In the genomic region with DNA sequence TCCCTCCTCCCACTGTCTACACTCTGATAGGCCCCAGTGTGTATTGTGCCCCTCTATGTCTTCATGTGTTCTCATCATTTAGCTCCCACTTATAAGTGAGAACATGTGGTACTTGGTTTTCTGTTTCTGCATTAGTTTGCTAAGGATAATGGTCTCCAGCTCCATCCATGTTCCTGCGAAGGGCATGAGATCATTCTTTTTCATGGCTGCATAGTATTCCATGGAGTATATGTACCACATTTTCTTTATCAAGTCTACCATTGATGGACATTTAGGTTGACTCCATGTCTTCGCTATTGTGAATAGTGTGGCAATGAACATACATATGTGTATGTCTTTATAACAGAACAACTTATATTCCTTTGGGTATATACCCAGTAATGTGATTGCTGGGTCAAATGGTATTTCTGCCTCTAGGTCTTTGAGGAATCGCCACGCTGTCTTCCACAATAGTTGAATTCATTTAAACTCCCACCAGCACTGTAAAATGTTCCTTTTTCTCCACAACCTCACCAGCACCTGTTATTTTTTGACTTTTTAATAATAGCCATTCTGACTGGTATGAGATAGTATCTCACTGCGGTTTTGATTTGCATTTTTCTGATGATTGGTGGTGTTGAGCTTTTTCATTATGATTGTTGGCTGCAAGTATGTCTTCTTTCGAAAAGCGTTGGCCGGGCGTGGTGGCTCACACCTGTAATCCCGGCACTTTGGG, we compare ENCODE assay signal across 8 cellular contexts. TPM values are rescaled to one million over a fixed set of nuclear protein-coding genes. Genes with fewer than 3 reads are reported as not detected.
A peak's percentile ranks its signal among the peaks of the same experiment; 100 is the strongest.
DNase-seq lines count a peak whose midpoint lies in the region; ATAC-seq, FAIRE-seq and TF ChIP-seq lines count a peak whose summit lies in the region.
"Not testable (repeated sequence)": the region's sequence is repeated elsewhere in the genome, so short reads cannot be mapped to it uniquely, and the experiment has no call there.

No MANE protein-coding gene starts in this region.

- H2AFZ ChIP-seq in GM23338; K562 (ENCODE audit: low read depth, low read length): not testable (repeated sequence)

- TF ChIP-seq EP300 in K562 (IDR thresholded peaks at IDR 0.05; ENCODE audit: low read length) = not testable (repeated sequence)

- CTCF ChIA-PET in T-cell (lab: Charles Lee) = interaction anchor here in 1 of 2 donors (1.3 kb wide), 1 partner anchor 9 kb away, joined by 3 read pairs; a partner anchor contains a TSS
- CTCF ChIA-PET in activated CD8-positive, alpha-beta memory T cell treated with anti-CD3 and anti-CD28 coated beads, Interleukin-2, amount 10 ng/mL, durations not matched to agents 7 days and 5 days (lab: Charles Lee) = interaction anchor here (0.8 kb wide), 1 partner anchor 9 kb away, joined by 3 read pairs; no protein-coding TSS in a partner anchor
- CTCF ChIA-PET in K562 (lab: Yijun Ruan, JAX; ENCODE audit: low intra/inter-chr PET ratio); naive thymus-derived CD4-positive, alpha-beta T cell (lab: Charles Lee): not testable (repeated sequence)

- H3K4me2 ChIP-seq in GM23338; K562 (ENCODE audit: insufficient read depth, low read length): not testable (repeated sequence)

- not testable (repeated sequence) for ATAC-seq in CD4-positive, CD25-positive, alpha-beta regulatory T cell (ENCODE audit: low read depth in 2 of 2); GM23338; T-cell (replicated peaks in 1 of 4); activated CD8-positive, alpha-beta memory T cell treated with anti-CD3 and anti-CD28 coated beads, Interleukin-2, amount 10 ng/mL, durations not matched to agents 7 days and 5 days; K562; naive thymus-derived CD4-positive, alpha-beta T cell

- DNase-seq in CD4-positive, CD25-positive, alpha-beta regulatory T cell; GM23338 (ENCODE audit: low spot score); T-cell; activated CD8-positive, alpha-beta memory T cell treated with anti-CD3 and anti-CD28 coated beads, Interleukin-2, amount 10 ng/mL, durations not matched to agents 7 days and 5 days; K562 (ENCODE audit: extremely low read depth in 1 of 4, low spot score in 3 of 4); immature natural killer cell; naive thymus-derived CD4-positive, alpha-beta T cell; progenitor cell of endocrine pancreas (ENCODE audit: low spot score, unreplicated experiment): not testable (repeated sequence)

- TF ChIP-seq POLR2A in K562 (conservative IDR thresholded peaks at IDR 0.05) = not testable (repeated sequence)

- not testable (repeated sequence) for H3F3A ChIP-seq in GM23338 (replicated peaks; ENCODE audit: low read depth)

- not testable (repeated sequence) for H3K27ac ChIP-seq in CD4-positive, CD25-positive, alpha-beta regulatory T cell (ENCODE audit: insufficient read depth, low read length, poor library complexity, severe bottlenecking); GM23338 (ENCODE audit: low read depth); K562 (ENCODE audit: extremely low read depth, low read depth, low read length); naive thymus-derived CD4-positive, alpha-beta T cell (ENCODE audit: low read depth, low read length)

- peaks cover 23% of the 10 kb centered on the region for H3K4me1 ChIP-seq in CD4-positive, CD25-positive, alpha-beta regulatory T cell (ENCODE audit: control insufficient read depth, insufficient read depth, low read length, poor library complexity, severe bottlenecking)
- H3K4me1 ChIP-seq in GM23338 (ENCODE audit: insufficient read depth) = peaks cover 12% of the 10 kb centered on the region
- not testable (repeated sequence) for H3K4me1 ChIP-seq in K562 (replicated peaks in 1 of 2; ENCODE audit: control insufficient read depth in 2 of 2, insufficient read depth in 2 of 2, low read length in 2 of 2)
- H3K4me1 ChIP-seq in naive thymus-derived CD4-positive, alpha-beta T cell (ENCODE audit: control insufficient read depth in 2 of 2, insufficient read depth in 2 of 2, low read length in 2 of 2) = peaks cover 15 to 19% of the 10 kb centered on the region in 2 donors

- not testable (repeated sequence) for H3K36me3 ChIP-seq in CD4-positive, CD25-positive, alpha-beta regulatory T cell (ENCODE audit: control insufficient read depth, insufficient read depth, low read length); GM23338 (ENCODE audit: insufficient read depth); K562 (ENCODE audit: control insufficient read depth, insufficient read depth, low read length); naive thymus-derived CD4-positive, alpha-beta T cell (ENCODE audit: control insufficient read depth in 2 of 3, insufficient read depth in 3 of 3, low read length in 3 of 3)

- H3K4me1 Mint-ChIP-seq in CD4-positive, CD25-positive, alpha-beta regulatory T cell = peaks cover 9 to 36% (median 21%) of the 10 kb centered on the region in 4 donors
- peaks cover 11% of the 10 kb centered on the region for H3K4me1 Mint-ChIP-seq in GM23338
- peaks cover 25 to 34% (median 30%) of the 10 kb centered on the region in 3 donors for H3K4me1 Mint-ChIP-seq in T-cell
- peaks cover 26% of the 10 kb centered on the region for H3K4me1 Mint-ChIP-seq in activated CD8-positive, alpha-beta memory T cell treated with anti-CD3 and anti-CD28 coated beads, Interleukin-2, amount 10 ng/mL, durations not matched to agents 7 days and 5 days
- peaks cover 27 to 34% of the 10 kb centered on the region in 2 donors for H3K4me1 Mint-ChIP-seq in immature natural killer cell
- H3K4me1 Mint-ChIP-seq in naive thymus-derived CD4-positive, alpha-beta T cell = peaks cover 0 to 34% (median 31%) of the 10 kb centered on the region in 7 donors
- peaks cover 13% of the 10 kb centered on the region for H3K4me1 Mint-ChIP-seq in progenitor cell of endocrine pancreas (ENCODE audit: low read depth)

- H3K4me3 Mint-ChIP-seq in CD4-positive, CD25-positive, alpha-beta regulatory T cell = peak overlapping the region; percentile 63 to 97 (median 70)
- H3K4me3 Mint-ChIP-seq in GM23338 (peak overlapping the region; percentile 2; the same call in 1 of the 3 replicates), T-cell (peak overlapping the region in 2 of 3 donors; percentile 37 to 39), immature natural killer cell (peak overlapping the region in 3 of 5 donors; percentile 21 to 66 (median 51)), progenitor cell of endocrine pancreas (ENCODE audit: low read depth) (peak overlapping the region; percentile 38)
- H3K4me3 Mint-ChIP-seq in activated CD8-positive, alpha-beta memory T cell treated with anti-CD3 and anti-CD28 coated beads, Interleukin-2, amount 10 ng/mL, durations not matched to agents 7 days and 5 days = not testable (repeated sequence)
- H3K4me3 Mint-ChIP-seq in naive thymus-derived CD4-positive, alpha-beta T cell = peak overlapping the region in 7 of 10 donors; percentile 9 to 90 (median 39)

- peaks cover 17% of the 10 kb centered on the region for H4K20me1 ChIP-seq in GM23338 (replicated peaks; ENCODE audit: insufficient read depth)
- H4K20me1 ChIP-seq in K562 (replicated peaks; ENCODE audit: control insufficient read depth, insufficient read depth, low read length) = not testable (repeated sequence)

- in situ Hi-C loops in K562 (cut with MboI) = not testable (repeated sequence)

- peak overlapping the region in 2 of 3 donors; percentile 67 to 100 for H3K27ac Mint-ChIP-seq in CD4-positive, CD25-positive, alpha-beta regulatory T cell
- H3K27ac Mint-ChIP-seq in GM23338, progenitor cell of endocrine pancreas: not testable (repeated sequence)
- peak overlapping the region in 1 of 2 donors; percentile 27 for H3K27ac Mint-ChIP-seq in T-cell
- peak overlapping the region; percentile 40 for H3K27ac Mint-ChIP-seq in activated CD8-positive, alpha-beta memory T cell treated with anti-CD3 and anti-CD28 coated beads, Interleukin-2, amount 10 ng/mL, durations not matched to agents 7 days and 5 days
- H3K27ac Mint-ChIP-seq in immature natural killer cell = peak overlapping the region in 5 of 6 donors; percentile 72 to 100 (median 89)
- H3K27ac Mint-ChIP-seq in naive thymus-derived CD4-positive, alpha-beta T cell = peak overlapping the region in 6 of 9 donors; percentile 28 to 100 (median 79)

- not testable (repeated sequence) for TF ChIP-seq CTCF in GM23338 (conservative IDR thresholded peaks at IDR 0.05; ENCODE audit: low read depth in 2 of 2); K562 (IDR thresholded peaks at IDR 0.05 in 2 of 3, conservative IDR thresholded peaks at IDR 0.05 in 1 of 3; ENCODE audit: insufficient read depth in 2 of 3, low read depth in 1 of 3, low read length in 3 of 3); progenitor cell of endocrine pancreas (IDR thresholded peaks at IDR 0.05; ENCODE audit: unreplicated experiment)

- intact Hi-C loops in K562 (cut with micrococcal nuclease) = not testable (repeated sequence)
- intact Hi-C loops in naive thymus-derived CD4-positive, alpha-beta T cell (cut with micrococcal nuclease) = loop anchor here (5.0 kb wide), 2 partner anchors 690 to 1335 kb away; a partner anchor contains a TSS

- BruUV-seq in K562 (replicated peaks; lab: Mats Ljungman, UMichigan) = not testable (repeated sequence)

- H3K27me3 Mint-ChIP-seq in CD4-positive, CD25-positive, alpha-beta regulatory T cell; T-cell; activated CD8-positive, alpha-beta memory T cell treated with anti-CD3 and anti-CD28 coated beads, Interleukin-2, amount 10 ng/mL, durations not matched to agents 7 days and 5 days; naive thymus-derived CD4-positive, alpha-beta T cell: not testable (repeated sequence)
- H3K27me3 Mint-ChIP-seq in GM23338 (ENCODE audit: insufficient read depth, low read depth, poor library complexity) (peaks cover 20% of the 10 kb centered on the region), immature natural killer cell (ENCODE audit: low read depth in 3 of 3) (peaks cover 9 to 17% (median 16%) of the 10 kb centered on the region in 3 donors), progenitor cell of endocrine pancreas (peaks cover 12% of the 10 kb centered on the region)

- POLR2A ChIA-PET in T-cell (lab: Charles Lee) = interaction anchor here (1.4 to 2.7 kb wide), 2 partner anchors 10 to 13 kb away, joined by 4 to 34 read pairs; a partner anchor contains a TSS
- POLR2A ChIA-PET in K562 (lab: Yijun Ruan, JAX) = interaction anchor here (0.8 to 1.9 kb wide), 4 partner anchors 10 to 718 kb away, joined by 3 to 7 read pairs (median 4); no protein-coding TSS in a partner anchor
- POLR2A ChIA-PET in naive thymus-derived CD4-positive, alpha-beta T cell (lab: Charles Lee) = interaction anchor here (0.6 to 1.1 kb wide), 3 partner anchors 10 to 111 kb away, joined by 3 read pairs; a partner anchor contains a TSS

- H3K79me2 ChIP-seq in GM23338 (replicated peaks; ENCODE audit: insufficient read depth) (peaks cover 32% of the 10 kb centered on the region), K562 (ENCODE audit: control insufficient read depth, insufficient read depth, low read length) (peaks cover 38% of the 10 kb centered on the region)

- 89% methylated on average over 10 of the region's 10 CpGs for WGBS in K562 (ENCODE audit: insufficient coverage, low coverage, missing lambda C conversion rate)

- not testable (repeated sequence) for H3K9me1 ChIP-seq in K562 (ENCODE audit: control insufficient read depth, insufficient read depth, low read length)

- H3K27me3 ChIP-seq in CD4-positive, CD25-positive, alpha-beta regulatory T cell (ENCODE audit: control insufficient read depth, insufficient read depth, low read length); GM23338 (ENCODE audit: insufficient read depth); K562 (ENCODE audit: control insufficient read depth in 2 of 2, insufficient read depth in 2 of 2, low read length in 2 of 2); naive thymus-derived CD4-positive, alpha-beta T cell (ENCODE audit: control insufficient read depth in 2 of 2, insufficient read depth in 2 of 2, low read length in 2 of 2): not testable (repeated sequence)

- not testable (repeated sequence) for TF ChIP-seq RAD21 in K562 (CRISPR knock-in tag; conservative IDR thresholded peaks at IDR 0.05 in 1 of 2, IDR thresholded peaks at IDR 0.05 in 1 of 2)

- H3K9me2 ChIP-seq in GM23338 (ENCODE audit: insufficient read depth) = not testable (repeated sequence)

- not testable (repeated sequence) for FAIRE-seq in K562 (lab: Jason Lieb, UNC)

- H3K9me3 ChIP-seq in CD4-positive, CD25-positive, alpha-beta regulatory T cell (ENCODE audit: control insufficient read depth in 2 of 2, low read length in 2 of 2); naive thymus-derived CD4-positive, alpha-beta T cell (ENCODE audit: control insufficient read depth in 2 of 3, low read length in 3 of 3): not testable (repeated sequence)
- H3K9me3 ChIP-seq in K562 (replicated peaks; ENCODE audit: control insufficient read depth, insufficient read depth, low read depth, low read length) = peaks cover 11% of the 10 kb centered on the region

- not testable (repeated sequence) for H3K9ac ChIP-seq in K562 (ENCODE audit: insufficient read depth in 1 of 2, low read depth in 2 of 2, low read length in 2 of 2)

- H3K9me3 Mint-ChIP-seq in CD4-positive, CD25-positive, alpha-beta regulatory T cell; T-cell; activated CD8-positive, alpha-beta memory T cell treated with anti-CD3 and anti-CD28 coated beads, Interleukin-2, amount 10 ng/mL, durations not matched to agents 7 days and 5 days (ENCODE audit: low read depth); immature natural killer cell; progenitor cell of endocrine pancreas (ENCODE audit: low read depth): not testable (repeated sequence)
- peaks cover 19% of the 10 kb centered on the region for H3K9me3 Mint-ChIP-seq in GM23338
- peaks cover 0 to 18% (median 4%) of the 10 kb centered on the region in 11 donors for H3K9me3 Mint-ChIP-seq in naive thymus-derived CD4-positive, alpha-beta T cell

- not testable (repeated sequence) for H3K36me3 Mint-ChIP-seq in CD4-positive, CD25-positive, alpha-beta regulatory T cell; T-cell; immature natural killer cell; progenitor cell of endocrine pancreas (ENCODE audit: insufficient read depth)
- peaks cover 10% of the 10 kb centered on the region; the same call in 1 of the 3 replicates for H3K36me3 Mint-ChIP-seq in GM23338 (ENCODE audit: low read depth)
- H3K36me3 Mint-ChIP-seq in activated CD8-positive, alpha-beta memory T cell treated with anti-CD3 and anti-CD28 coated beads, Interleukin-2, amount 10 ng/mL, durations not matched to agents 7 days and 5 days = peaks cover 21% of the 10 kb centered on the region
- peaks cover 0 to 19% (median 4%) of the 10 kb centered on the region in 5 donors for H3K36me3 Mint-ChIP-seq in naive thymus-derived CD4-positive, alpha-beta T cell

- not testable (repeated sequence) for H3K4me3 ChIP-seq in CD4-positive, CD25-positive, alpha-beta regulatory T cell (ENCODE audit: low read depth, low read length); GM23338; K562; naive thymus-derived CD4-positive, alpha-beta T cell (ENCODE audit: low read length)

RNA-seq across cellular contexts. Expression of a gene that starts 1.4 kb away (rescaled TPM):
- 81.6 TPM for total RNA-seq in CD4-positive, CD25-positive, alpha-beta regulatory T cell
- polyA plus RNA-seq in CD4-positive, CD25-positive, alpha-beta regulatory T cell = 10 to 100 TPM; 50.6 to 58.0 (median 51.9) TPM
- total RNA-seq in GM23338 (2014; rRNA removed; shearing (Covaris generic)) = 38.8 and 40.7 TPM in 2 replicates
- polyA plus RNA-seq in GM23338 (2016; fragmentation: Nextera tagmentation; extraction: Ambion mirVana) (117 and 157 TPM in 2 replicates), K562 (2011; rRNA removed) (112 and 126 TPM in 2 replicates), K562 (2014; fragmentation: Illumina TruSeq; extraction: Trizol) (137 and 165 TPM in 2 replicates), K562 (2014; fragmentation: Nextera tagmentation; extraction: Ambion mirVana) (100 to 1,000 TPM in 1 of 2 experiments, 10 to 100 TPM in 1; 92.9 to 166 TPM), K562 (2014; rRNA removed) (86.6 and 91.0 TPM in 2 replicates), immature natural killer cell (10 to 100 TPM; 27.9 to 70.7 (median 34.9) TPM)
- total RNA-seq in T-cell (10 to 100 TPM; 63.6 to 78.2 (median 71.3) TPM), K562 (2014; rRNA removed) (47.7 and 52.5 TPM in 2 replicates), K562 (2014; rRNA removed; fragmentation: Illumina TruSeq; extraction: Trizol) (124 and 153 TPM in 2 replicates), K562 (2015; rRNA removed; fragmentation: Illumina TruSeq; extraction: Trizol) (122 and 127 TPM in 2 replicates), K562 (2021) (63.7 and 75.2 TPM in 2 replicates), progenitor cell of endocrine pancreas (62.1 and 66.5 TPM in 2 replicates)
- 10 to 100 TPM; 55.5 to 56.7 TPM for total RNA-seq in activated CD8-positive, alpha-beta memory T cell treated with anti-CD3 and anti-CD28 coated beads, Interleukin-2, amount 10 ng/mL, durations not matched to agents 7 days and 5 days
- 39.3 and 132 TPM in 2 replicates for total RNA-seq in K562 (2011; cell fraction: chromatin; rRNA removed; ENCODE audit: low replicate concordance)
- total RNA-seq in K562 (2011; cell fraction: nucleolus; rRNA removed) = 23.7 and 28.8 TPM in 2 replicates
- total RNA-seq in K562 (2011; cell fraction: nucleoplasm; rRNA removed) = 43.7 and 59.3 TPM in 2 replicates
- 8.9 and 23.6 TPM in 2 replicates for polyA plus RNA-seq in K562 (2011; cell fraction: cytosol; rRNA removed)
- 46.0 and 67.2 TPM in 2 replicates for polyA plus RNA-seq in K562 (2011; cell fraction: nucleus; rRNA removed)
- 45.7 and 81.8 TPM in 2 replicates for polyA plus RNA-seq in K562 (2012)
- 90.9 and 115 TPM in 2 replicates for polyA minus RNA-seq in K562 (2011; rRNA and poly(A)+ RNA removed)
- polyA minus RNA-seq in K562 (2011; cell fraction: cytosol; rRNA and poly(A)+ RNA removed) = 24.3 and 24.4 TPM in 2 replicates
- polyA minus RNA-seq in K562 (2011; cell fraction: nucleus; rRNA and poly(A)+ RNA removed) = 42.1 and 73.2 TPM in 2 replicates
- 10 to 100 TPM; 50.6 to 86.1 (median 73.7) TPM for total RNA-seq in naive thymus-derived CD4-positive, alpha-beta T cell
- polyA plus RNA-seq in naive thymus-derived CD4-positive, alpha-beta T cell = 100 to 1,000 TPM in 1 of 2 donors, 10 to 100 TPM in 1; 71.8 to 104 TPM

RNA-seq across cellular contexts. Expression of a gene that starts 9.0 kb away (rescaled TPM):
- 23.2 TPM for total RNA-seq in CD4-positive, CD25-positive, alpha-beta regulatory T cell
- polyA plus RNA-seq in CD4-positive, CD25-positive, alpha-beta regulatory T cell = 10 to 100 TPM in 3 of 4 donors, 1 to 10 TPM in 1; 7.3 to 16.0 (median 14.6) TPM
- total RNA-seq in GM23338 (2014; rRNA removed; shearing (Covaris generic)) = 49.0 and 74.8 TPM in 2 replicates
- polyA plus RNA-seq in GM23338 (2016; fragmentation: Nextera tagmentation; extraction: Ambion mirVana) = 53.3 and 65.5 TPM in 2 replicates
- 10 to 100 TPM; 17.6 to 26.8 (median 25.2) TPM for total RNA-seq in T-cell
- 10 to 100 TPM; 45.2 to 48.9 TPM for total RNA-seq in activated CD8-positive, alpha-beta memory T cell treated with anti-CD3 and anti-CD28 coated beads, Interleukin-2, amount 10 ng/mL, durations not matched to agents 7 days and 5 days
- 126 and 375 TPM in 2 replicates for total RNA-seq in K562 (2011; cell fraction: chromatin; rRNA removed; ENCODE audit: low replicate concordance)
- 63.7 and 91.6 TPM in 2 replicates for total RNA-seq in K562 (2011; cell fraction: nucleolus; rRNA removed)
- total RNA-seq in K562 (2011; cell fraction: nucleoplasm; rRNA removed) = 176 and 221 TPM in 2 replicates
- 54.2 and 63.5 TPM in 2 replicates for total RNA-seq in K562 (2014; rRNA removed)
- 134 and 152 TPM in 2 replicates for total RNA-seq in K562 (2014; rRNA removed; fragmentation: Illumina TruSeq; extraction: Trizol)
- 111 and 119 TPM in 2 replicates for total RNA-seq in K562 (2015; rRNA removed; fragmentation: Illumina TruSeq; extraction: Trizol)
- total RNA-seq in K562 (2021) = 90.0 and 114 TPM in 2 replicates
- 93.3 and 125 TPM in 2 replicates for polyA plus RNA-seq in K562 (2011; rRNA removed)
- polyA plus RNA-seq in K562 (2011; cell fraction: cytosol; rRNA removed) = 12.6 and 32.4 TPM in 2 replicates
- 70.2 and 104 TPM in 2 replicates for polyA plus RNA-seq in K562 (2011; cell fraction: nucleus; rRNA removed)
- polyA plus RNA-seq in K562 (2012) = 72.3 and 82.3 TPM in 2 replicates
- 83.6 and 89.9 TPM in 2 replicates for polyA plus RNA-seq in K562 (2014; fragmentation: Illumina TruSeq; extraction: Trizol)
- polyA plus RNA-seq in K562 (2014; fragmentation: Nextera tagmentation; extraction: Ambion mirVana) = 100 to 1,000 TPM; 121 to 132 TPM
- 117 and 129 TPM in 2 replicates for polyA plus RNA-seq in K562 (2014; rRNA removed)
- 92.1 and 99.5 TPM in 2 replicates for polyA minus RNA-seq in K562 (2011; rRNA and poly(A)+ RNA removed)
- polyA minus RNA-seq in K562 (2011; cell fraction: cytosol; rRNA and poly(A)+ RNA removed) = 26.0 and 34.5 TPM in 2 replicates
- polyA minus RNA-seq in K562 (2011; cell fraction: nucleus; rRNA and poly(A)+ RNA removed) = 66.9 and 106 TPM in 2 replicates
- 10 to 100 TPM in 1 of 3 donors, 1 to 10 TPM in 2; 5.8 to 11.4 (median 7.7) TPM for polyA plus RNA-seq in immature natural killer cell
- total RNA-seq in naive thymus-derived CD4-positive, alpha-beta T cell = 10 to 100 TPM; 13.5 to 43.5 (median 31.0) TPM
- polyA plus RNA-seq in naive thymus-derived CD4-positive, alpha-beta T cell = 10 to 100 TPM; 16.3 to 16.6 TPM
- 45.7 and 46.4 TPM in 2 replicates for total RNA-seq in progenitor cell of endocrine pancreas
